In genomic region chr16:4412159-4412558, GRCh38 we compare ENCODE assay signal across 16 cellular contexts. TPM values are rescaled to one million over a fixed set of nuclear protein-coding genes. Genes with fewer than 3 reads are reported as not detected.
DNase-seq lines count a peak whose midpoint lies in the region; ATAC-seq and TF ChIP-seq lines count a peak whose summit lies in the region.
"Had no signal": no experiment of that assay in that cellular context is flagged by ENCODE, and none has a peak within 500 bp of the region (broad histone marks: within the 10 kb centered on the region; RNA-seq: fewer than 3 reads in every experiment).

No MANE protein-coding gene starts in this region.

- H3K36me3 ChIP-seq in H7 (replicated peaks; ENCODE audit: control insufficient read depth, insufficient read depth, low read length) = peaks cover 4% of the 10 kb centered on the region
- peaks cover 10 to 51% (median 41%) of the 10 kb centered on the region in 4 donors for H3K36me3 ChIP-seq in stomach
- H3K36me3 ChIP-seq: BE2C had no signal

- no peaks in the 10 kb centered on the region for H3K9me3 Mint-ChIP-seq in activated T-helper 1 cell treated with anti-CD3 and anti-CD28 coated beads, Interleukin-12 subunit alpha, Interleukin-12 subunit beta, Interleukin-2, Interleukin-4 antibody, amounts not matched to agents 30 ng/mL and 10 ng/mL and 1 ng/mL, durations not matched to agents 14 hours and 24 hours and 36 hours
- H3K9me3 Mint-ChIP-seq in Calu3 (ENCODE audit: low read depth, unreplicated experiment) = no peaks in the 10 kb centered on the region
- H3K9me3 Mint-ChIP-seq in activated T-cell treated with anti-CD3 and anti-CD28 coated beads, Interleukin-2, amount 50 U/mL, for 4 hours = no peaks in the 10 kb centered on the region
- H3K9me3 Mint-ChIP-seq: activated B cell treated with CpG ODN at 0.5 μM for 24 hours; dendritic cell treated with granulocyte-macrophage colony-stimulating factor and Interleukin-4, amounts not matched to agents 40 ng/mL and 50 ng/mL, for 4 days; stimulated activated naive CD8-positive, alpha-beta T cell treated with anti-CD3 and anti-CD28 coated beads, Interleukin-15, amount 100 ng/mL, for 72 hours had no signal

- H3K9me3 ChIP-seq in stomach = no peaks in the 10 kb centered on the region
- H3K9me3 ChIP-seq: BE2C, gastrocnemius medialis had no signal

- no TSS peak for BruUV-seq in Calu3 (replicated peaks; lab: Mats Ljungman, UMichigan)

- intact Hi-C loops in activated T-helper 1 cell treated with anti-CD3 and anti-CD28 coated beads, Interleukin-12 subunit alpha, Interleukin-12 subunit beta, Interleukin-2, Interleukin-4 antibody, amounts not matched to agents 30 ng/mL and 10 ng/mL and 1 ng/mL, durations not matched to agents 14 hours and 24 hours and 36 hours (cut with micrococcal nuclease) = no loop called here
- intact Hi-C loops in stomach (cut with DNase I; ENCODE audit: low total_unique reads) (no loop called here), Calu3 (cut with micrococcal nuclease; ENCODE audit: unreplicated experiment) (no loop called here)

- TF ChIP-seq EP300 in stomach (IDR thresholded peaks at IDR 0.05) = no peak

- peaks cover 26% of the 10 kb centered on the region for H3K4me1 Mint-ChIP-seq in activated T-helper 1 cell treated with anti-CD3 and anti-CD28 coated beads, Interleukin-12 subunit alpha, Interleukin-12 subunit beta, Interleukin-2, Interleukin-4 antibody, amounts not matched to agents 30 ng/mL and 10 ng/mL and 1 ng/mL, durations not matched to agents 14 hours and 24 hours and 36 hours (ENCODE audit: low read depth)
- peaks cover 15% of the 10 kb centered on the region for H3K4me1 Mint-ChIP-seq in Calu3 (ENCODE audit: low read depth, unreplicated experiment)
- H3K4me1 Mint-ChIP-seq in activated T-cell treated with anti-CD3 and anti-CD28 coated beads, Interleukin-2, amount 50 U/mL, for 4 hours (ENCODE audit: low read depth) = peaks cover 45% of the 10 kb centered on the region

- H3K27me3 ChIP-seq in H7 (ENCODE audit: control insufficient read depth, insufficient read depth, low read length) (no peaks in the 10 kb centered on the region; the same call in 1 of the 2 replicates), layer of hippocampus (ENCODE audit: control insufficient read depth, insufficient read depth, low read length) (no peaks in the 10 kb centered on the region), stomach (no peaks in the 10 kb centered on the region)
- H3K27me3 ChIP-seq: BE2C, gastrocnemius medialis had no signal

- 89 to 91% (median 91%) methylated on average over 6 to 8 of the region's 8 CpGs; no CpG with 5 or more reads in 1 of the 5 donors for WGBS in stomach, 5 donors

- H3K4me3 Mint-ChIP-seq in activated T-helper 1 cell treated with anti-CD3 and anti-CD28 coated beads, Interleukin-12 subunit alpha, Interleukin-12 subunit beta, Interleukin-2, Interleukin-4 antibody, amounts not matched to agents 30 ng/mL and 10 ng/mL and 1 ng/mL, durations not matched to agents 14 hours and 24 hours and 36 hours = peak overlapping the region; percentile 19
- H3K4me3 Mint-ChIP-seq in Calu3 (ENCODE audit: low read depth, unreplicated experiment) = no peak overlapping the region
- H3K4me3 Mint-ChIP-seq in activated T-cell treated with anti-CD3 and anti-CD28 coated beads, Interleukin-2, amount 50 U/mL, for 4 hours = no peak overlapping the region
- H3K4me3 Mint-ChIP-seq: activated B cell treated with CpG ODN at 0.5 μM for 24 hours; activated CD8-positive, alpha-beta memory T cell treated with anti-CD3 and anti-CD28 coated beads, Interleukin-2, amount 10 ng/mL, durations not matched to agents 7 days and 5 days; dendritic cell treated with granulocyte-macrophage colony-stimulating factor and Interleukin-4, amounts not matched to agents 40 ng/mL and 50 ng/mL, for 4 days had no signal

- TF ChIP-seq POLR2A in stomach (IDR thresholded peaks at IDR 0.05) = no peak

- DNase-seq in H7 = peak; percentile 16
- no peak for DNase-seq in activated T-helper 1 cell treated with anti-CD3 and anti-CD28 coated beads, Interleukin-12 subunit alpha, Interleukin-12 subunit beta, Interleukin-2, Interleukin-4 antibody, amounts not matched to agents 30 ng/mL and 10 ng/mL and 1 ng/mL, durations not matched to agents 14 hours and 24 hours and 36 hours (ENCODE audit: low spot score)
- no peak for DNase-seq in stomach
- DNase-seq in Calu3 = no peak
- DNase-seq in activated T-cell treated with anti-CD3 and anti-CD28 coated beads, Interleukin-2, amount 50 U/mL, for 4 hours = no peak
- DNase-seq in HuH-7 (ENCODE audit: low spot score) = no peak
- DNase-seq: activated B cell treated with CpG ODN at 0.5 μM for 24 hours; activated CD8-positive, alpha-beta memory T cell treated with anti-CD3 and anti-CD28 coated beads, Interleukin-2, amount 10 ng/mL, durations not matched to agents 7 days and 5 days; BE2C; DMS153; gastrocnemius medialis; left colon; stimulated activated naive CD8-positive, alpha-beta T cell treated with anti-CD3 and anti-CD28 coated beads, Interleukin-15, amount 100 ng/mL, for 72 hours had no signal

- CTCF ChIA-PET in Calu3 (lab: Charles Lee) = interaction anchor here (0.7 kb wide), 1 partner anchor 236 kb away, joined by 3 read pairs; no protein-coding TSS in a partner anchor

- peak overlapping the region; percentile 34 for H3K27ac Mint-ChIP-seq in activated T-helper 1 cell treated with anti-CD3 and anti-CD28 coated beads, Interleukin-12 subunit alpha, Interleukin-12 subunit beta, Interleukin-2, Interleukin-4 antibody, amounts not matched to agents 30 ng/mL and 10 ng/mL and 1 ng/mL, durations not matched to agents 14 hours and 24 hours and 36 hours
- H3K27ac Mint-ChIP-seq in Calu3 (ENCODE audit: unreplicated experiment) = no peak overlapping the region
- H3K27ac Mint-ChIP-seq: activated B cell treated with CpG ODN at 0.5 μM for 24 hours; activated CD8-positive, alpha-beta memory T cell treated with anti-CD3 and anti-CD28 coated beads, Interleukin-2, amount 10 ng/mL, durations not matched to agents 7 days and 5 days; stimulated activated naive CD8-positive, alpha-beta T cell treated with anti-CD3 and anti-CD28 coated beads, Interleukin-15, amount 100 ng/mL, for 72 hours had no signal

- H3K27me3 Mint-ChIP-seq in activated T-helper 1 cell treated with anti-CD3 and anti-CD28 coated beads, Interleukin-12 subunit alpha, Interleukin-12 subunit beta, Interleukin-2, Interleukin-4 antibody, amounts not matched to agents 30 ng/mL and 10 ng/mL and 1 ng/mL, durations not matched to agents 14 hours and 24 hours and 36 hours (ENCODE audit: insufficient read depth) = no peaks in the 10 kb centered on the region
- no peaks in the 10 kb centered on the region for H3K27me3 Mint-ChIP-seq in Calu3 (ENCODE audit: unreplicated experiment)
- no peaks in the 10 kb centered on the region for H3K27me3 Mint-ChIP-seq in activated T-cell treated with anti-CD3 and anti-CD28 coated beads, Interleukin-2, amount 50 U/mL, for 4 hours (ENCODE audit: low read depth)
- H3K27me3 Mint-ChIP-seq: activated B cell treated with CpG ODN at 0.5 μM for 24 hours; activated CD8-positive, alpha-beta memory T cell treated with anti-CD3 and anti-CD28 coated beads, Interleukin-2, amount 10 ng/mL, durations not matched to agents 7 days and 5 days; dendritic cell treated with granulocyte-macrophage colony-stimulating factor and Interleukin-4, amounts not matched to agents 40 ng/mL and 50 ng/mL, for 4 days; stimulated activated naive CD8-positive, alpha-beta T cell treated with anti-CD3 and anti-CD28 coated beads, Interleukin-15, amount 100 ng/mL, for 72 hours had no signal

- ATAC-seq in activated T-cell treated with anti-CD3 and anti-CD28 coated beads, Interleukin-2, amount 50 U/mL, for 4 hours = no peak
- ATAC-seq: activated CD8-positive, alpha-beta memory T cell treated with anti-CD3 and anti-CD28 coated beads, Interleukin-2, amount 10 ng/mL, durations not matched to agents 7 days and 5 days; gastrocnemius medialis; left colon; stimulated activated naive CD8-positive, alpha-beta T cell treated with anti-CD3 and anti-CD28 coated beads, Interleukin-15, amount 100 ng/mL, for 72 hours had no signal

- TF ChIP-seq CTCF in stomach (IDR thresholded peaks at IDR 0.05) (no peak), Calu3 (IDR thresholded peaks at IDR 0.05; ENCODE audit: unreplicated experiment) (no peak)

- peaks cover 30 to 87% (median 55%) of the 10 kb centered on the region in 4 donors for H3K4me1 ChIP-seq in stomach

- H3K27ac ChIP-seq in layer of hippocampus (ENCODE audit: low read depth, low read length) = peak overlapping the region; percentile 92
- peak overlapping the region in 4 of 5 donors; percentile 37 to 61 (median 51) for H3K27ac ChIP-seq in stomach

- H3K4me3 ChIP-seq in H7 (ENCODE audit: insufficient read depth, low read depth, low read length) = no peak overlapping the region
- no peak overlapping the region for H3K4me3 ChIP-seq in stomach
- H3K4me3 ChIP-seq: gastrocnemius medialis had no signal

- peaks cover 20% of the 10 kb centered on the region for H3K36me3 Mint-ChIP-seq in activated T-helper 1 cell treated with anti-CD3 and anti-CD28 coated beads, Interleukin-12 subunit alpha, Interleukin-12 subunit beta, Interleukin-2, Interleukin-4 antibody, amounts not matched to agents 30 ng/mL and 10 ng/mL and 1 ng/mL, durations not matched to agents 14 hours and 24 hours and 36 hours (ENCODE audit: low read depth)
- H3K36me3 Mint-ChIP-seq in Calu3 (ENCODE audit: insufficient read depth, unreplicated experiment) = peaks cover 39% of the 10 kb centered on the region
- H3K36me3 Mint-ChIP-seq in activated T-cell treated with anti-CD3 and anti-CD28 coated beads, Interleukin-2, amount 50 U/mL, for 4 hours (ENCODE audit: insufficient read depth) = peaks cover 13% of the 10 kb centered on the region

RNA-seq across cellular contexts. Expression of gene CORO7, which starts 4.2 kb away (rescaled TPM):
- total RNA-seq in H7 (2014; rRNA removed; shearing (Covaris generic)) = 37.9 and 45.5 TPM in 2 replicates
- 87.9 and 90.8 TPM in 2 replicates for total RNA-seq in activated T-helper 1 cell treated with anti-CD3 and anti-CD28 coated beads, Interleukin-12 subunit alpha, Interleukin-12 subunit beta, Interleukin-2, Interleukin-4 antibody, amounts not matched to agents 30 ng/mL and 10 ng/mL and 1 ng/mL, durations not matched to agents 14 hours and 24 hours and 36 hours
- total RNA-seq in stomach = 100 to 1,000 TPM in 2 of 5 donors, 10 to 100 TPM in 3; 12.5 to 173 (median 57.2) TPM
- 10 to 100 TPM; 12.6 to 14.2 (median 13.6) TPM for polyA plus RNA-seq in stomach
- 49.7 and 51.0 TPM in 2 replicates for total RNA-seq in Calu3 (2022)
- total RNA-seq in activated T-cell treated with anti-CD3 and anti-CD28 coated beads, Interleukin-2, amount 50 U/mL, for 4 hours = 10 to 100 TPM; 75.8 to 79.9 (median 76.4) TPM

RNA-seq across cellular contexts. Expression of gene DNAJA3, which starts 13.5 kb away (rescaled TPM):
- 85.5 and 87.8 TPM in 2 replicates for total RNA-seq in H7 (2014; rRNA removed; shearing (Covaris generic))
- 103 and 107 TPM in 2 replicates for total RNA-seq in activated T-helper 1 cell treated with anti-CD3 and anti-CD28 coated beads, Interleukin-12 subunit alpha, Interleukin-12 subunit beta, Interleukin-2, Interleukin-4 antibody, amounts not matched to agents 30 ng/mL and 10 ng/mL and 1 ng/mL, durations not matched to agents 14 hours and 24 hours and 36 hours
- total RNA-seq in stomach (10 to 100 TPM; 26.8 to 53.0 (median 39.1) TPM), Calu3 (2022) (93.1 and 99.2 TPM in 2 replicates)
- polyA plus RNA-seq in stomach = 10 to 100 TPM; 18.8 to 28.0 (median 24.5) TPM
- total RNA-seq in activated T-cell treated with anti-CD3 and anti-CD28 coated beads, Interleukin-2, amount 50 U/mL, for 4 hours = 100 to 1,000 TPM; 108 to 124 (median 123) TPM

RNA-seq across cellular contexts. Expression of gene VASN, which starts 40.5 kb away (rescaled TPM):
- 3.7 and 4.6 TPM in 2 replicates for total RNA-seq in H7 (2014; rRNA removed; shearing (Covaris generic))
- 0.18 TPM in 1 of 2 replicates, not detected in the other for total RNA-seq in activated T-helper 1 cell treated with anti-CD3 and anti-CD28 coated beads, Interleukin-12 subunit alpha, Interleukin-12 subunit beta, Interleukin-2, Interleukin-4 antibody, amounts not matched to agents 30 ng/mL and 10 ng/mL and 1 ng/mL, durations not matched to agents 14 hours and 24 hours and 36 hours
- 10 to 100 TPM; 10.5 to 25.6 (median 11.6) TPM for total RNA-seq in stomach
- 1 to 10 TPM; 3.7 to 7.2 (median 5.1) TPM for polyA plus RNA-seq in stomach
- total RNA-seq in Calu3 (2022) = 18.1 and 22.4 TPM in 2 replicates
- under 1 TPM; 0.30 to 0.46 (median 0.34) TPM for total RNA-seq in activated T-cell treated with anti-CD3 and anti-CD28 coated beads, Interleukin-2, amount 50 U/mL, for 4 hours
- total RNA-seq: activated CD8-positive, alpha-beta memory T cell treated with anti-CD3 and anti-CD28 coated beads, Interleukin-2, amount 10 ng/mL, durations not matched to agents 7 days and 5 days; T-helper 2 cell treated with Interferon-gamma antibody and Interleukin-4, amounts not matched to agents 100 ng/mL and 5 ng/mL, for 36 hours had no signal
